Comparison of ENCODE assay signal across 17 cellular contexts in the genomic region with DNA sequence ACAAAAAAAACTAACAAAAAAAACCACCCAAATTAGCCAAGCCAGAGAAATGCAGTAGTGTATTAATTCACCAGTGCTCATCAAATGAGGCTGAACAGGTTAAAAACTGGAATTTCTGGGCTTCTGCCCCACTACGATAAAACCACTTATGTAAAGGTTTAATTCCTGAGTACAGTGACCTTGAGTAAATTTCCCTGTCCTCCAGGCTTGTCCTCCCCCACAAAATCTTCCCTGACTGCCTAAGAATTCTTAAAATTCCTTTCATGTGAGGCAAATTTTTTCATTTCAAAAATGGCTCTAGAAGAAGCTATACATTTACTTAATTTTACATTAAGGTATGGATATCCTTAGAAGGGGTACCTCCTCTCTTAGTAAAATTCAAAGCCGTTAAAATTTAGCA.
DNase-seq lines count a peak whose midpoint lies in the region; ATAC-seq and TF ChIP-seq lines count a peak whose summit lies in the region.
"Had no signal": no experiment of that assay in that cellular context is flagged by ENCODE, and none has a peak within 500 bp of the region (broad histone marks: within the 10 kb centered on the region; RNA-seq: fewer than 3 reads in every experiment).

No MANE protein-coding gene starts in this region.

- H3K4me1 ChIP-seq in osteoblast (ENCODE audit: insufficient read depth, low read length) = peaks cover 28% of the 10 kb centered on the region
- H3K4me1 ChIP-seq: ascending aorta, BLaER1, upper lobe of right lung had no signal

- H3K9me3 Mint-ChIP-seq in endothelial cell (ENCODE audit: unreplicated experiment) = no peaks in the 10 kb centered on the region

- no peaks in the 10 kb centered on the region for H3K36me3 Mint-ChIP-seq in endothelial cell (ENCODE audit: low read depth, unreplicated experiment)

- peak overlapping the region; percentile 78 for H3K27ac ChIP-seq in osteoblast (ENCODE audit: low read depth, low read length)
- H3K27ac ChIP-seq: ascending aorta, BLaER1, KMS-11, upper lobe of right lung, VCaP had no signal

- H3K4me3 Mint-ChIP-seq in endothelial cell (ENCODE audit: unreplicated experiment) = no peak overlapping the region

- peaks cover 17% of the 10 kb centered on the region for H3K4me1 Mint-ChIP-seq in endothelial cell (ENCODE audit: unreplicated experiment)

- H3K4me2 ChIP-seq in osteoblast (ENCODE audit: insufficient read depth, low read length) = peak overlapping the region; percentile 54
- H3K4me2 ChIP-seq: BLaER1, KMS-11 had no signal

- H3K36me3 ChIP-seq in MG63 (no peaks in the 10 kb centered on the region), osteoblast (ENCODE audit: insufficient read depth, low read length) (no peaks in the 10 kb centered on the region)
- H3K36me3 ChIP-seq: ascending aorta, BLaER1, upper lobe of right lung had no signal

- no peaks in the 10 kb centered on the region for H3K79me2 ChIP-seq in osteoblast (ENCODE audit: insufficient read depth, low read length)

- TF ChIP-seq CTCF in osteoblast (IDR thresholded peaks at IDR 0.05; ENCODE audit: extremely low read depth, low read depth, low read length) (no peak), endothelial cell (IDR thresholded peaks at IDR 0.05; ENCODE audit: unreplicated experiment) (no peak)

- no peak overlapping the region for H3K27ac Mint-ChIP-seq in endothelial cell (ENCODE audit: unreplicated experiment)

- H3K4me3 ChIP-seq in MG63 (no peak overlapping the region), osteoblast (ENCODE audit: insufficient read depth, low read length) (no peak overlapping the region)
- H3K4me3 ChIP-seq: ascending aorta, BLaER1, upper lobe of right lung had no signal

- ATAC-seq in GM18858 (IDR thresholded peaks at IDR 0.05; ENCODE audit: unreplicated experiment) = no peak
- ATAC-seq: sciatic nerve, upper lobe of right lung had no signal

- no peaks in the 10 kb centered on the region for H3K27me3 Mint-ChIP-seq in endothelial cell (ENCODE audit: unreplicated experiment)

- H2AFZ ChIP-seq in osteoblast (ENCODE audit: low read length) = peak overlapping the region; percentile 45

- H3K27me3 ChIP-seq in MG63 (no peaks in the 10 kb centered on the region), osteoblast (ENCODE audit: insufficient read depth, low read length) (no peaks in the 10 kb centered on the region)
- H3K27me3 ChIP-seq: ascending aorta, BLaER1, upper lobe of right lung had no signal

- DNase-seq in EH (ENCODE audit: low read depth) (peak; percentile 70), MG63 (peak; percentile 4), dedifferentiated amniotic fluid mesenchymal stem cell (ENCODE audit: extremely low spot score) (peak; percentile 29), osteoblast (ENCODE audit: insufficient read length, low spot score, missing footprints) (peak; percentile 11), endothelial cell (ENCODE audit: low spot score) (no peak), C1 segment of cervical spinal cord (lab: John Stamatoyannopoulos, UW) (no peak)
- no peak for DNase-seq in effector CD8-positive, alpha-beta T cell (lab: John Stamatoyannopoulos, UW)
- DNase-seq: activated effector memory CD4-positive, alpha-beta T cell treated with Interleukin-2 at 50 U/mL for 16 hours; GOT3; NCI-H446 treated with DMSO at 0.1 percent for 48 hours; upper lobe of right lung had no signal

- H4K20me1 ChIP-seq in osteoblast (ENCODE audit: insufficient read depth, low read length) = no peaks in the 10 kb centered on the region
- H4K20me1 ChIP-seq: BLaER1 had no signal

- H3K9me3 ChIP-seq in MG63 = no peaks in the 10 kb centered on the region
- H3K9me3 ChIP-seq in osteoblast (ENCODE audit: low read depth, low read length) = no peaks in the 10 kb centered on the region
- H3K9me3 ChIP-seq: ascending aorta, BLaER1, upper lobe of right lung had no signal

Comparison
In these comparisons a context has a peak if more than half of its experiments do, and no peak if none do; other contexts are left out.
1. DNase-seq: peak in EH (single experiment), MG63 (single experiment), dedifferentiated amniotic fluid mesenchymal stem cell (single experiment) and osteoblast (single experiment); none in endothelial cell (single experiment), C1 segment of cervical spinal cord (0 of 14) and effector CD8-positive, alpha-beta T cell (single experiment).